In genomic region chr16:4788910-4789309, GRCh38 we compare ENCODE assay signal across 32 cellular contexts. TPM values are rescaled to one million over a fixed set of nuclear protein-coding genes. Genes with fewer than 3 reads are reported as not detected.
DNase-seq lines count a peak whose midpoint lies in the region; ATAC-seq and TF ChIP-seq lines count a peak whose summit lies in the region.
"Had no signal": no experiment of that assay in that cellular context is flagged by ENCODE, and none has a peak within 500 bp of the region (broad histone marks: within the 10 kb centered on the region; RNA-seq: fewer than 3 reads in every experiment).

No MANE protein-coding gene starts in this region.

- TF ChIP-seq EP300 in SK-N-SH (IDR thresholded peaks at IDR 0.05; ENCODE audit: borderline replicate concordance in 1 of 2, low read depth in 1 of 2, low read length in 1 of 2), result no peak; a peak in 1 of 4 replicates

- no peak for ATAC-seq in SK-N-SH treated with all-trans-retinoic acid at 6 μM for 48 hours
- ATAC-seq: activated T-cell treated with anti-CD3 and anti-CD28 coated beads, Interleukin-2, amount 50 U/mL, for 4 hours; CD8-positive, alpha-beta T cell; gastrocnemius medialis; stimulated activated naive CD8-positive, alpha-beta T cell treated with anti-CD3 and anti-CD28 coated beads, Interleukin-15, amount 100 ng/mL, for 72 hours had no signal

- peak overlapping the region; percentile 30 for H3K4me3 Mint-ChIP-seq in neural progenitor cell
- H3K4me3 Mint-ChIP-seq: activated CD4-positive, alpha-beta T cell treated with anti-CD3 and anti-CD28 coated beads, Interleukin-2, amount 10 ng/mL, durations not matched to agents 24 days and 14 days; activated naive CD8-positive, alpha-beta T cell treated with anti-CD3 and anti-CD28 coated beads, Interleukin-2, amount 50 U/mL, for 24 hours; activated T-cell treated with anti-CD3 and anti-CD28 coated beads, Interleukin-2, amount 50 U/mL, for 4 hours; CD8-positive, alpha-beta T cell; central memory CD8-positive, alpha-beta T cell; HFFc6; nephron; stimulated activated naive CD8-positive, alpha-beta T cell treated with anti-CD3 and anti-CD28 coated beads, Interleukin-15, amount 100 ng/mL, for 72 hours had no signal

- no peak overlapping the region for H3K9ac ChIP-seq in SK-N-SH
- no peak overlapping the region for H3K9ac ChIP-seq in neural progenitor cell
- H3K9ac ChIP-seq: parathyroid adenoma had no signal

- WGBS in SK-N-SH (ENCODE audit: low lambda C conversion rate), result 96% methylated on average over 7 of the region's 7 CpGs

- TF ChIP-seq CTCF in SK-N-SH (IDR thresholded peaks at IDR 0.05) (no peak), neural progenitor cell (IDR thresholded peaks at IDR 0.05) (no peak)

- no peaks in the 10 kb centered on the region for H3K36me3 Mint-ChIP-seq in neural progenitor cell
- H3K36me3 Mint-ChIP-seq: CD8-positive, alpha-beta T cell had no signal

- peaks cover 2% of the 10 kb centered on the region for H3K27me3 Mint-ChIP-seq in neural progenitor cell (ENCODE audit: insufficient read depth, low read depth)
- H3K27me3 Mint-ChIP-seq: central memory CD8-positive, alpha-beta T cell; stimulated activated naive CD8-positive, alpha-beta T cell treated with anti-CD3 and anti-CD28 coated beads, Interleukin-15, amount 100 ng/mL, for 72 hours had no signal

- no peak overlapping the region for H3K4me3 ChIP-seq in SK-N-SH (ENCODE audit: low read depth in 2 of 2, low read length in 1 of 2)
- H3K4me3 ChIP-seq in neural progenitor cell, result no peak overlapping the region
- H3K4me3 ChIP-seq: gastrocnemius medialis, PC-9, smooth muscle cell had no signal

- no peaks in the 10 kb centered on the region for H3K9me3 Mint-ChIP-seq in neural progenitor cell
- H3K9me3 Mint-ChIP-seq: activated CD4-positive, alpha-beta T cell treated with anti-CD3 and anti-CD28 coated beads, Interleukin-2, amount 10 ng/mL, durations not matched to agents 24 days and 14 days; activated naive CD8-positive, alpha-beta T cell treated with anti-CD3 and anti-CD28 coated beads, Interleukin-2, amount 50 U/mL, for 24 hours; activated T-cell treated with anti-CD3 and anti-CD28 coated beads, Interleukin-2, amount 50 U/mL, for 4 hours; CD8-positive, alpha-beta T cell; central memory CD8-positive, alpha-beta T cell; HFFc6; nephron; stimulated activated naive CD8-positive, alpha-beta T cell treated with anti-CD3 and anti-CD28 coated beads, Interleukin-15, amount 100 ng/mL, for 72 hours had no signal

- DNase-seq in SK-N-SH (no peak), neural progenitor cell (ENCODE audit: low spot score) (no peak)
- no peak for DNase-seq in activated CD4-positive, alpha-beta T cell treated with anti-CD3 and anti-CD28 coated beads, Interleukin-2, amount 50 U/mL, for 48 hours
- DNase-seq: 8988T; activated CD4-positive, alpha-beta T cell treated with anti-CD3 and anti-CD28 coated beads, Interleukin-2, amount 10 ng/mL, durations not matched to agents 24 days and 14 days; activated gamma-delta T cell treated with Interleukin-2 at 50 U/mL for 16 hours; activated naive CD8-positive, alpha-beta T cell treated with anti-CD3 and anti-CD28 coated beads, Interleukin-2, amount 50 U/mL, for 24 hours; activated T-cell treated with anti-CD3 and anti-CD28 coated beads, Interleukin-2, amount 50 U/mL, for 4 hours; CD8-positive, alpha-beta T cell; DMS 273 treated with DMSO at 0.1 percent for 48 hours; EL; gastrocnemius medialis; HFFc6; KG1; left colon; mammary epithelial cell; MM.1S; NCI-H2029; NCI-H526 treated with DMSO at 0.1 percent for 48 hours; PC-9; stimulated activated CD4-positive, alpha-beta T cell treated with anti-CD3 and anti-CD28 coated beads, Interleukin-1b, Interleukin-23, amount 100 ng/mL, for 48 hours; stimulated activated CD8-positive, alpha-beta memory T cell treated with anti-CD3 and anti-CD28 coated beads, Interleukin-4, amount 100 ng/mL, for 48 hours; stimulated activated naive CD8-positive, alpha-beta T cell treated with anti-CD3 and anti-CD28 coated beads, Interleukin-15, amount 100 ng/mL, for 72 hours; SW 1271; T-helper 9 cell had no signal

- H2AFZ ChIP-seq in SK-N-SH (ENCODE audit: low read depth) (no peak overlapping the region), neural progenitor cell (replicated peaks) (peak overlapping the region; percentile 0)
- H2AFZ ChIP-seq: parathyroid adenoma had no signal

- peaks cover 17% of the 10 kb centered on the region for H3K4me1 Mint-ChIP-seq in neural progenitor cell
- H3K4me1 Mint-ChIP-seq: activated naive CD8-positive, alpha-beta T cell treated with anti-CD3 and anti-CD28 coated beads, Interleukin-2, amount 50 U/mL, for 24 hours; central memory CD8-positive, alpha-beta T cell; nephron had no signal

- H3K79me2 ChIP-seq in SK-N-SH (ENCODE audit: insufficient read depth), result no peaks in the 10 kb centered on the region
- H3K79me2 ChIP-seq in neural progenitor cell (ENCODE audit: low read depth), result no peaks in the 10 kb centered on the region
- H3K79me2 ChIP-seq: parathyroid adenoma had no signal

- no peaks in the 10 kb centered on the region for H3K9me2 ChIP-seq in SK-N-SH

- H3K4me2 ChIP-seq in SK-N-SH, result no peak overlapping the region
- no peak overlapping the region for H3K4me2 ChIP-seq in neural progenitor cell
- H3K4me2 ChIP-seq: smooth muscle cell had no signal

- H4K20me1 ChIP-seq in SK-N-SH (ENCODE audit: insufficient read depth), result no peaks in the 10 kb centered on the region
- no peaks in the 10 kb centered on the region for H4K20me1 ChIP-seq in neural progenitor cell (ENCODE audit: low read depth)

- peak overlapping the region; percentile 85 for H3K27ac Mint-ChIP-seq in neural progenitor cell
- H3K27ac Mint-ChIP-seq: activated CD4-positive, alpha-beta T cell treated with anti-CD3 and anti-CD28 coated beads, Interleukin-2, amount 10 ng/mL, durations not matched to agents 24 days and 14 days; activated naive CD8-positive, alpha-beta T cell treated with anti-CD3 and anti-CD28 coated beads, Interleukin-2, amount 50 U/mL, for 24 hours; CD8-positive, alpha-beta T cell; HFFc6 had no signal

- H3K27ac ChIP-seq in SK-N-SH (ENCODE audit: low read depth in 2 of 2, low read length in 1 of 2) (no peak overlapping the region; a peak in 1 of 4 replicates), neural progenitor cell (no peak overlapping the region)
- H3K27ac ChIP-seq: gastrocnemius medialis, parathyroid adenoma had no signal

- peaks cover 0 to 11% of the 10 kb centered on the region in 2 experiments; a peak in 1 of 4 replicates for H3K4me1 ChIP-seq in SK-N-SH (ENCODE audit: control insufficient read depth in 1 of 2, insufficient read depth in 2 of 2, low read depth in 1 of 2, low read length in 1 of 2)
- H3K4me1 ChIP-seq in neural progenitor cell, result peaks cover 11% of the 10 kb centered on the region
- H3K4me1 ChIP-seq: gastrocnemius medialis, parathyroid adenoma had no signal

- no peak for TF ChIP-seq RAD21 in SK-N-SH (IDR thresholded peaks at IDR 0.05; ENCODE audit: low read length)

- H3K9me3 ChIP-seq in SK-N-SH, result no peaks in the 10 kb centered on the region
- no peaks in the 10 kb centered on the region for H3K9me3 ChIP-seq in neural progenitor cell (ENCODE audit: low read depth)
- H3K9me3 ChIP-seq: gastrocnemius medialis had no signal

- H3F3A ChIP-seq in SK-N-SH (replicated peaks; ENCODE audit: insufficient read depth) (no peaks in the 10 kb centered on the region), neural progenitor cell (ENCODE audit: low read depth) (peaks cover 11% of the 10 kb centered on the region)

- CTCF ChIA-PET in SK-N-SH (lab: Yijun Ruan, JAX), result interaction anchor here (1.1 to 1.4 kb wide), 3 partner anchors 13 to 57 kb away, joined by 3 to 4 read pairs (median 3); no protein-coding TSS in a partner anchor

- H3K27me3 ChIP-seq in SK-N-SH (ENCODE audit: insufficient read depth) (no peaks in the 10 kb centered on the region), neural progenitor cell (no peaks in the 10 kb centered on the region)
- H3K27me3 ChIP-seq: gastrocnemius medialis had no signal

- H3K36me3 ChIP-seq in SK-N-SH (replicated peaks in 1 of 2; ENCODE audit: control insufficient read depth in 1 of 2, insufficient read depth in 2 of 2, low read length in 1 of 2), result no peaks in the 10 kb centered on the region
- no peaks in the 10 kb centered on the region for H3K36me3 ChIP-seq in neural progenitor cell
- H3K36me3 ChIP-seq: gastrocnemius medialis had no signal

- POLR2A ChIA-PET in SK-N-SH (lab: Yijun Ruan, JAX), result interaction anchor here (1.4 kb wide), 1 partner anchor 55 kb away, joined by 3 read pairs; the partner anchor contains the start of genes ANKS3 and DNAAF8

TF ChIP-seq in SK-N-SH treated with all-trans-retinoic acid at 6 μM for 48 hours, 23 proteins besides CTCF, POLR2A, EP300 and RAD21:
- TF ChIP-seq SNAI2 (CRISPR knock-in tag; IDR thresholded peaks at IDR 0.05) (no peak), ZNF8 (CRISPR knock-in tag; IDR thresholded peaks at IDR 0.05) (peak; percentile 32; the same call in 1 of the 2 replicates)

TF ChIP-seq in SK-N-SH, 30 proteins besides CTCF, POLR2A, EP300 and RAD21 (continues in another document):
- TF ChIP-seq GABPA (IDR thresholded peaks at IDR 0.05; ENCODE audit: low read depth), result no peak

RNA-seq across cellular contexts. Expression of gene SEPTIN12, which starts 0.8 kb away (rescaled TPM):
- 0.07 TPM in 1 of 2 replicates, not detected in the other for polyA plus RNA-seq in SK-N-SH (2012; rRNA removed)
- not detected in 2 replicates for polyA plus RNA-seq in SK-N-SH (2012; cell fraction: cytosol; rRNA removed)
- polyA plus RNA-seq in SK-N-SH (2012; cell fraction: nucleus; rRNA removed), result 0.10 and 0.49 TPM in 2 replicates
- total RNA-seq in neural progenitor cell (ENCODE audit: low replicate concordance), result not detected in 2 replicates
- total RNA-seq: activated CD4-positive, alpha-beta T cell treated with anti-CD3 and anti-CD28 coated beads, Interleukin-2, amount 10 ng/mL, durations not matched to agents 24 days and 14 days; activated T-cell treated with anti-CD3 and anti-CD28 coated beads, Interleukin-2, amount 50 U/mL, for 4 hours; dermis microvascular lymphatic vessel endothelial cell; gastrocnemius medialis; HFFc6; mammary epithelial cell; mucosa of gallbladder; PC-9; smooth muscle cell had no signal
- polyA plus RNA-seq: mammary epithelial cell, smooth muscle cell had no signal

RNA-seq across cellular contexts. Expression of gene SMIM22, which starts 6.3 kb away (rescaled TPM):
- polyA plus RNA-seq in SK-N-SH (2012; rRNA removed), result not detected in 2 replicates
- not detected in 2 replicates for polyA plus RNA-seq in SK-N-SH (2012; cell fraction: cytosol; rRNA removed)
- polyA plus RNA-seq in SK-N-SH (2012; cell fraction: nucleus; rRNA removed), result not detected in 2 replicates
- total RNA-seq in neural progenitor cell (ENCODE audit: low replicate concordance), result not detected in 2 replicates
- total RNA-seq: activated CD4-positive, alpha-beta T cell treated with anti-CD3 and anti-CD28 coated beads, Interleukin-2, amount 10 ng/mL, durations not matched to agents 24 days and 14 days; activated T-cell treated with anti-CD3 and anti-CD28 coated beads, Interleukin-2, amount 50 U/mL, for 4 hours; CD8-positive, alpha-beta T cell; dermis microvascular lymphatic vessel endothelial cell; gastrocnemius medialis; HFFc6; smooth muscle cell had no signal

RNA-seq across cellular contexts. Expression of gene ROGDI, which starts 13.5 kb away (rescaled TPM):
- 33.6 and 48.4 TPM in 2 replicates for polyA plus RNA-seq in SK-N-SH (2012; rRNA removed)
- polyA plus RNA-seq in SK-N-SH (2012; cell fraction: cytosol; rRNA removed), result 12.9 and 20.7 TPM in 2 replicates
- 123 and 127 TPM in 2 replicates for polyA plus RNA-seq in SK-N-SH (2012; cell fraction: nucleus; rRNA removed)
- 22.2 and 49.3 TPM in 2 replicates for total RNA-seq in neural progenitor cell (ENCODE audit: low replicate concordance)

RNA-seq across cellular contexts. Expression of gene ZNF500, which starts 21.9 kb away (rescaled TPM):
- 6.3 and 8.2 TPM in 2 replicates for polyA plus RNA-seq in SK-N-SH (2012; rRNA removed)
- polyA plus RNA-seq in SK-N-SH (2012; cell fraction: cytosol; rRNA removed), result 1.7 and 3.7 TPM in 2 replicates
- polyA plus RNA-seq in SK-N-SH (2012; cell fraction: nucleus; rRNA removed), result 28.9 and 36.0 TPM in 2 replicates
- total RNA-seq in neural progenitor cell (ENCODE audit: low replicate concordance), result 4.2 and 17.9 TPM in 2 replicates

RNA-seq across cellular contexts. Expression of gene DNAAF8, which starts 54.6 kb away (rescaled TPM):
- polyA plus RNA-seq in SK-N-SH (2012; rRNA removed), result 2.4 and 3.1 TPM in 2 replicates
- 1.7 and 2.1 TPM in 2 replicates for polyA plus RNA-seq in SK-N-SH (2012; cell fraction: cytosol; rRNA removed)
- 2.5 and 3.1 TPM in 2 replicates for polyA plus RNA-seq in SK-N-SH (2012; cell fraction: nucleus; rRNA removed)
- not detected in 2 replicates for total RNA-seq in neural progenitor cell (ENCODE audit: low replicate concordance)
- total RNA-seq: activated CD4-positive, alpha-beta T cell treated with anti-CD3 and anti-CD28 coated beads, Interleukin-2, amount 10 ng/mL, durations not matched to agents 24 days and 14 days; CD8-positive, alpha-beta T cell; smooth muscle cell had no signal
